18 cellular contexts compared by ENCODE assay signal in the genomic region with DNA sequence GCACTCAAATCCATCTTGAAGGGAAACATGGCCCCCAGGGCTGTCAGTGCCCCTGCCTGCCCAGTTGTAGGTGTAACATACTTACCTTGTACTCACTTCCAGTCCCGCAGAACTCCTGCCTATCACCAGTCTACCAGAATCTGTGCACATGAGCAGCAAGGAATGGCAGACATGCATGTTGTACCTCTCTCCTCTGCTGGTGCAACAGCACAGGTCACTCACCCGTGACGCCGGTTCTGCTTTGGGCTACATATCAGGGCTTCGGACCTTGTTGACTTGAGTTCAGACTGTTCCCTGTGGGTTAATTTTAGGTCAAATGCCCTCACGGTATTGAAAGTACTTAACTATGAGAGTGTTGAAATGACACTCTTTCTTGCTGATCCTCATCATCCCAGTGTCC.
A peak's percentile ranks its signal among the peaks of the same experiment; 100 is the strongest.
DNase-seq lines count a peak whose midpoint lies in the region; ATAC-seq and TF ChIP-seq lines count a peak whose summit lies in the region.
"Had no signal": no experiment of that assay in that cellular context is flagged by ENCODE, and none has a peak within 500 bp of the region (broad histone marks: within the 10 kb centered on the region; RNA-seq: fewer than 3 reads in every experiment).

No MANE protein-coding gene starts in this region.

- no peak for DNase-seq in Right ventricle myocardium superior
- DNase-seq in cardiac septum (ENCODE audit: low spot score): no peak
- DNase-seq in cardiac muscle cell (ENCODE audit: low read depth in 1 of 2, low spot score in 1 of 2): no peak
- DNase-seq in neuronal stem cell (ENCODE audit: low spot score): no peak
- no peak for DNase-seq in upper lobe of right lung
- DNase-seq: 8988T; AML-193; C1 segment of cervical spinal cord; Calu3; CD4-positive, alpha-beta T cell; DMS153; EL; GM23248; IMR-90; KG1 had no signal

- no peak overlapping the region for H3K4me2 ChIP-seq in neuronal stem cell (ENCODE audit: insufficient read depth, low read length, poor library complexity, severe bottlenecking)

- H3K9me3 ChIP-seq in cardiac muscle cell (ENCODE audit: low read depth) (no peaks in the 10 kb centered on the region), neuronal stem cell (replicated peaks in 1 of 2; ENCODE audit: control insufficient read depth in 2 of 2, insufficient read depth in 1 of 2, low read depth in 1 of 2, low read length in 2 of 2) (no peaks in the 10 kb centered on the region), upper lobe of right lung (no peaks in the 10 kb centered on the region)

- no peak overlapping the region for H3K27ac Mint-ChIP-seq in activated T-helper 17 cell treated with anti-CD3 and anti-CD28 coated beads, Interleukin-2, amount 50 U/mL, for 72 hours
- H3K27ac Mint-ChIP-seq: CD4-positive, alpha-beta T cell had no signal

- no peak overlapping the region for H3K23ac ChIP-seq in neuronal stem cell (ENCODE audit: low read depth, low read length, poor library complexity)

- no peak overlapping the region for H2BK120ac ChIP-seq in neuronal stem cell (ENCODE audit: low read depth, low read length)

- H3K36me3 ChIP-seq in cardiac muscle cell (peaks cover 27% of the 10 kb centered on the region), neuronal stem cell (replicated peaks in 1 of 2; ENCODE audit: control insufficient read depth in 2 of 2, insufficient read depth in 2 of 2, low read length in 2 of 2) (peaks cover 12 to 43% of the 10 kb centered on the region in 2 donors), upper lobe of right lung (no peaks in the 10 kb centered on the region)

- H3K9me3 Mint-ChIP-seq in activated T-helper 17 cell treated with anti-CD3 and anti-CD28 coated beads, Interleukin-2, amount 50 U/mL, for 72 hours: no peaks in the 10 kb centered on the region
- H3K9me3 Mint-ChIP-seq: CD4-positive, alpha-beta T cell had no signal

- intact Hi-C loops in Right ventricle myocardium superior (cut with DNase I) (no loop called here), cardiac septum (cut with DNase I) (no loop called here), upper lobe of right lung (cut with DNase I) (no loop called here)

- TF ChIP-seq CTCF in cardiac muscle cell (IDR thresholded peaks at IDR 0.05; ENCODE audit: low read depth, low read length) (no peak), upper lobe of right lung (IDR thresholded peaks at IDR 0.05) (no peak)

- H3K36me3 Mint-ChIP-seq in activated T-helper 17 cell treated with anti-CD3 and anti-CD28 coated beads, Interleukin-2, amount 50 U/mL, for 72 hours (ENCODE audit: low read depth): no peaks in the 10 kb centered on the region

- no peak overlapping the region for H3K18ac ChIP-seq in neuronal stem cell (ENCODE audit: low read length)

- H3K4me1 ChIP-seq in cardiac muscle cell (ENCODE audit: low read depth): peaks cover 15% of the 10 kb centered on the region
- peaks cover 7 to 11% of the 10 kb centered on the region in 2 donors for H3K4me1 ChIP-seq in neuronal stem cell (ENCODE audit: control insufficient read depth in 2 of 2, insufficient read depth in 1 of 2, low read depth in 1 of 2, low read length in 2 of 2)
- H3K4me1 ChIP-seq in upper lobe of right lung: no peaks in the 10 kb centered on the region

- peaks cover 2% of the 10 kb centered on the region for H3K79me1 ChIP-seq in neuronal stem cell (ENCODE audit: low read depth, low read length)

- no CpG with 5 or more reads among the region's 6 CpGs for WGBS in neuronal stem cell (ENCODE audit: extremely low coverage in 2 of 2, insufficient read length in 2 of 2, insufficient replicate concordance in 1 of 2), 2 donors

- H2BK5ac ChIP-seq in neuronal stem cell (ENCODE audit: low read length): no peak overlapping the region

- no peak overlapping the region for H4K91ac ChIP-seq in neuronal stem cell (ENCODE audit: low read depth, low read length, poor library complexity)

- no peak overlapping the region for H2BK12ac ChIP-seq in neuronal stem cell (ENCODE audit: low read length)

- H3K27me3 Mint-ChIP-seq in activated T-helper 17 cell treated with anti-CD3 and anti-CD28 coated beads, Interleukin-2, amount 50 U/mL, for 72 hours: no peaks in the 10 kb centered on the region
- H3K27me3 Mint-ChIP-seq: CD4-positive, alpha-beta T cell had no signal

- H2AK5ac ChIP-seq in neuronal stem cell (ENCODE audit: low read depth, low read length): no peak overlapping the region

- H3K9ac ChIP-seq in neuronal stem cell (ENCODE audit: low read depth, low read length, poor library complexity): peak overlapping the region; percentile 12
- H3K9ac ChIP-seq: GM23248 had no signal

- H2AFZ ChIP-seq in neuronal stem cell (ENCODE audit: low read length): no peak overlapping the region
- H2AFZ ChIP-seq: GM23248 had no signal

- no peaks in the 10 kb centered on the region for H3K4me1 Mint-ChIP-seq in activated T-helper 17 cell treated with anti-CD3 and anti-CD28 coated beads, Interleukin-2, amount 50 U/mL, for 72 hours

- no peak overlapping the region for H3K4me3 Mint-ChIP-seq in activated T-helper 17 cell treated with anti-CD3 and anti-CD28 coated beads, Interleukin-2, amount 50 U/mL, for 72 hours
- H3K4me3 Mint-ChIP-seq: CD4-positive, alpha-beta T cell had no signal

- no peak overlapping the region for H3K14ac ChIP-seq in neuronal stem cell (ENCODE audit: low read length)

- no peak overlapping the region for H3K4ac ChIP-seq in neuronal stem cell (ENCODE audit: low read length)

- H3K4me3 ChIP-seq in cardiac muscle cell (no peak overlapping the region), neuronal stem cell (ENCODE audit: low read length in 2 of 2) (no peak overlapping the region), upper lobe of right lung (no peak overlapping the region)
- H3K4me3 ChIP-seq: GM23248 had no signal

- H4K8ac ChIP-seq in neuronal stem cell (ENCODE audit: low read depth, low read length): no peak overlapping the region

- no peaks in the 10 kb centered on the region for H3K27me3 ChIP-seq in cardiac muscle cell
- H3K27me3 ChIP-seq in neuronal stem cell (ENCODE audit: control insufficient read depth in 3 of 3, insufficient read depth in 3 of 3, low read depth in 1 of 3, low read length in 3 of 3): no peaks in the 10 kb centered on the region
- no peaks in the 10 kb centered on the region for H3K27me3 ChIP-seq in upper lobe of right lung

- ATAC-seq in Right ventricle myocardium superior (ENCODE audit: poor library complexity) (peak; percentile 70), GM21515 (IDR thresholded peaks at IDR 0.05; ENCODE audit: unreplicated experiment) (no peak), upper lobe of right lung (no peak)
- no peak for ATAC-seq in activated T-helper 17 cell treated with anti-CD3 and anti-CD28 coated beads, Interleukin-2, amount 50 U/mL, for 72 hours (replicated peaks)
- ATAC-seq: HCT116 had no signal

- H2BK15ac ChIP-seq in neuronal stem cell (ENCODE audit: low read length): no peak overlapping the region

- peak overlapping the region; percentile 55 for H3K27ac ChIP-seq in cardiac muscle cell
- no peak overlapping the region for H3K27ac ChIP-seq in neuronal stem cell (replicated peaks; ENCODE audit: low read length)
- no peak overlapping the region for H3K27ac ChIP-seq in upper lobe of right lung
- H3K27ac ChIP-seq: GM23248 had no signal
